1 cellular context compared by ENCODE assay signal in genomic region chr20:48797275-48797825, GRCh38.
A peak's percentile ranks its signal among the peaks of the same experiment; 100 is the strongest.
TF ChIP-seq lines count a peak whose summit lies in the region.

No MANE protein-coding gene starts in this region.

TF ChIP-seq in GM12878, 131 proteins besides CTCF, POLR2A, EP300 and RAD21 (continued from another document):
- TF ChIP-seq ZBTB4 (CRISPR knock-in tag; IDR thresholded peaks at IDR 0.05) (no peak), SMAD5 (IDR thresholded peaks at IDR 0.05; ENCODE audit: low read depth) (no peak), NR2C1 (IDR thresholded peaks at IDR 0.05) (no peak), FOXM1 (IDR thresholded peaks at IDR 0.05; ENCODE audit: low read depth, low read length) (no peak), IRF5 (IDR thresholded peaks at IDR 0.05; ENCODE audit: borderline replicate concordance) (no peak), PAX5 (IDR thresholded peaks at IDR 0.05; ENCODE audit: borderline replicate concordance, low read depth, low read length) (no peak), TBL1XR1 (IDR thresholded peaks at IDR 0.05; ENCODE audit: low read depth, low read length) (no peak), SIX5 (IDR thresholded peaks at IDR 0.05; ENCODE audit: low read depth, low read length, severe bottlenecking) (no peak), PKNOX1 (IDR thresholded peaks at IDR 0.05) (no peak), SUPT20H (IDR thresholded peaks at IDR 0.05; ENCODE audit: borderline replicate concordance, control insufficient read depth, low read depth, low read length) (no peak), IKZF2 (IDR thresholded peaks at IDR 0.05) (peak in 1 of 2 experiments; percentile 40; a peak in 1 of 4 replicates), NFXL1 (IDR thresholded peaks at IDR 0.05; ENCODE audit: borderline replicate concordance) (no peak), RUNX3 (IDR thresholded peaks at IDR 0.05; ENCODE audit: low read length) (no peak), ZNF384 (IDR thresholded peaks at IDR 0.05; ENCODE audit: borderline replicate concordance, low read depth, low read length) (no peak), E2F4 (IDR thresholded peaks at IDR 0.05; ENCODE audit: low read depth, low read length) (no peak), NKRF (conservative IDR thresholded peaks at IDR 0.05) (no peak), ZNF217 (IDR thresholded peaks at IDR 0.05) (no peak), RELB (IDR thresholded peaks at IDR 0.05; ENCODE audit: low read depth) (no peak), EED (IDR thresholded peaks at IDR 0.05; ENCODE audit: low read depth) (no peak), FOS (IDR thresholded peaks at IDR 0.05; ENCODE audit: borderline replicate concordance, extremely low read depth, insufficient read length) (no peak), MLLT1 (IDR thresholded peaks at IDR 0.05) (0 out of 2 replicates have a peak, but pooled peaks have one; percentile 38), SPI1 (IDR thresholded peaks at IDR 0.05; ENCODE audit: borderline replicate concordance, insufficient read depth, low read depth, low read length) (peak; percentile 79), CBX5 (IDR thresholded peaks at IDR 0.05; ENCODE audit: low read depth) (no peak)
